8 cellular contexts compared by ENCODE assay signal in the genomic region with DNA sequence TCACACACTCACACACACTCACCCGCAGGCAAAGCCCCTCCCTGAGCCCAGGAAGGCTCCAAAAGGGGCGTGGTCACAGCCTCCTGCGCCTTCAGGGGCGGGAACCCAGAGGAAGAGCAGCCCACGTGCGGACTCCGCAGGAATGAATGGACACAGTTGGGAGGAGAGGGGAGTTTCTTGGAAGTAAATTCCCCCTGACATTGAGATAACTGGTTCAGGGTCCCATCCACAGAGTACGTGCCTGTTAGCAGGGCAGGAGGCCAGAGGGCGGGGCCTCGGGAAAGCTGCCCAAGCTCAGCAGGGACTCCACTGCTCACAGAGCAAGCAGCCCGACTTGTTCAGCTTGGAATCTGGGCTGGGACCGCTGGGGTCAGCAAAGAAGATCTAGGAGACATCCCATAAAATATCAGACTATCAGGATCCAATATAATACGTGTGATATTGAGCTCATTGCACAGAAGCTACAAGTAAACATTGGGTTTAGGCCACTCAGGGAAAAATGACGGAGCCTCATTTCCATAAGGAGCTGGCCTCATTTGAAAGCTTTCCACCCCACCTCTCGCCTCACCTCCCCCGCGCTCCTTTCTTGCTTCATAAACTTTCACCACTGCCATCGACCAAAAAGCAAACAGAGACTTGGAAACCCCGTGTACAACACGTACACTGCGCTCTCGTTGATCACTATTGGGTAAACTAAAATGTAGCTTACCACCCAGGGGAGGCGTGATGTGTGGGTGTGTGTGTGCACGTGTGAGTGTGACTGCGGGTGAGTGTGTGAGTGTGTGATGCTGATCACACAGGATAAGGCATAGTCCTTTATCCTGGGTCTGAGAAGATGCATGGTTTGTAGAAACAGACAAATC. TPM values are rescaled to one million over a fixed set of nuclear protein-coding genes. Genes with fewer than 3 reads are reported as not detected.
DNase-seq lines count a peak whose midpoint lies in the region; ATAC-seq, FAIRE-seq and TF ChIP-seq lines count a peak whose summit lies in the region.

No MANE protein-coding gene starts in this region.

- no peaks in the 10 kb centered on the region for H3K9me3 ChIP-seq in pancreas

- H3K4me3 ChIP-seq in pancreas: peak overlapping the region in 2 of 4 donors; percentile 11 to 20

- TF ChIP-seq CTCF in pancreas (IDR thresholded peaks at IDR 0.05): no peak

- intact Hi-C loops in pancreas (cut with DNase I): no loop called here

- H3K27me3 Mint-ChIP-seq in stimulated activated naive B cell treated with anti-CD40 and anti-IgM and Interleukin-4, amounts not matched to agents 10 μg/mL and 1 μg/mL and 100 μg/mL, for 72 hours: no peaks in the 10 kb centered on the region

- no peak overlapping the region for H3K27ac Mint-ChIP-seq in stimulated activated naive B cell treated with anti-CD40 and anti-IgM and Interleukin-4, amounts not matched to agents 10 μg/mL and 1 μg/mL and 100 μg/mL, for 72 hours

- FAIRE-seq in pancreas (lab: Jason Lieb, UNC): no peak

- no peaks in the 10 kb centered on the region for H3K9me3 Mint-ChIP-seq in stimulated activated naive B cell treated with anti-CD40 and anti-IgM and Interleukin-4, amounts not matched to agents 10 μg/mL and 1 μg/mL and 100 μg/mL, for 72 hours

- peak overlapping the region in 1 of 4 donors; percentile 13 for H3K27ac ChIP-seq in pancreas

- peaks cover 26 to 30% of the 10 kb centered on the region in 2 donors for H3K36me3 Mint-ChIP-seq in stimulated activated naive B cell treated with anti-CD40 and anti-IgM and Interleukin-4, amounts not matched to agents 10 μg/mL and 1 μg/mL and 100 μg/mL, for 72 hours

- H3K4me1 ChIP-seq in pancreas: peaks cover 5 to 13% (median 12%) of the 10 kb centered on the region in 3 donors

- peaks cover 9 to 10% of the 10 kb centered on the region in 2 donors for H3K4me1 Mint-ChIP-seq in stimulated activated naive B cell treated with anti-CD40 and anti-IgM and Interleukin-4, amounts not matched to agents 10 μg/mL and 1 μg/mL and 100 μg/mL, for 72 hours

- no peaks in the 10 kb centered on the region for H3K36me3 ChIP-seq in pancreas

- WGBS in pancreas, 2 donors: 9 to 11% methylated on average over 25 of the region's 25 CpGs

- DNase-seq in EH (ENCODE audit: low read depth) (peak; percentile 86), NCI-H526 (lab: John Stamatoyannopoulos, UW) (peak; percentile 44 to 76), fibroblast of the conjunctiva (ENCODE audit: low read depth) (peak; percentile 44), pancreas (peak; percentile 32 to 80 (median 64)), NCI-H2107 treated with DMSO at 0.1 percent for 48 hours (lab: John Stamatoyannopoulos, UW; ENCODE audit: unreplicated experiment) (no peak)
- no peak for DNase-seq in stimulated activated naive B cell treated with anti-CD40 and anti-IgM and Interleukin-4, amounts not matched to agents 10 μg/mL and 1 μg/mL and 100 μg/mL, for 72 hours

- ATAC-seq in pancreas (peak; percentile 68 to 81 (median 76)), HG03432 (IDR thresholded peaks at IDR 0.05; ENCODE audit: unreplicated experiment) (no peak), HG03571 (IDR thresholded peaks at IDR 0.05; ENCODE audit: unreplicated experiment) (no peak)
- ATAC-seq in stimulated activated naive B cell treated with anti-CD40 and anti-IgM and Interleukin-4, amounts not matched to agents 10 μg/mL and 1 μg/mL and 100 μg/mL, for 72 hours (replicated peaks): no peak

- no peaks in the 10 kb centered on the region for H3K27me3 ChIP-seq in pancreas

- H3K4me3 Mint-ChIP-seq in stimulated activated naive B cell treated with anti-CD40 and anti-IgM and Interleukin-4, amounts not matched to agents 10 μg/mL and 1 μg/mL and 100 μg/mL, for 72 hours: no peak overlapping the region

RNA-seq across cellular contexts. Expression of a gene that starts 36.0 kb away (rescaled TPM):
- 10 to 100 TPM; 16.0 to 33.5 (median 18.4) TPM for total RNA-seq in pancreas
- polyA plus RNA-seq in pancreas: 10 to 100 TPM; 20.5 to 42.8 TPM

Comparison
In these comparisons a context has a peak if more than half of its experiments do, and no peak if none do; other contexts are left out.
1. DNase-seq: peak in EH (single experiment), NCI-H526 (2 of 2), fibroblast of the conjunctiva (single experiment) and pancreas (6 of 6); none in stimulated activated naive B cell treated with anti-CD40 and anti-IgM and Interleukin-4, amounts not matched to agents 10 μg/mL and 1 μg/mL and 100 μg/mL, for 72 hours (single experiment) and NCI-H2107 treated with DMSO at 0.1 percent for 48 hours (single experiment).
2. ATAC-seq: peak in pancreas (4 of 4); none in stimulated activated naive B cell treated with anti-CD40 and anti-IgM and Interleukin-4, amounts not matched to agents 10 μg/mL and 1 μg/mL and 100 μg/mL, for 72 hours (0 of 2), HG03432 (single experiment) and HG03571 (single experiment).